ENCODE assay signal across 26 cellular contexts in the genomic region with DNA sequence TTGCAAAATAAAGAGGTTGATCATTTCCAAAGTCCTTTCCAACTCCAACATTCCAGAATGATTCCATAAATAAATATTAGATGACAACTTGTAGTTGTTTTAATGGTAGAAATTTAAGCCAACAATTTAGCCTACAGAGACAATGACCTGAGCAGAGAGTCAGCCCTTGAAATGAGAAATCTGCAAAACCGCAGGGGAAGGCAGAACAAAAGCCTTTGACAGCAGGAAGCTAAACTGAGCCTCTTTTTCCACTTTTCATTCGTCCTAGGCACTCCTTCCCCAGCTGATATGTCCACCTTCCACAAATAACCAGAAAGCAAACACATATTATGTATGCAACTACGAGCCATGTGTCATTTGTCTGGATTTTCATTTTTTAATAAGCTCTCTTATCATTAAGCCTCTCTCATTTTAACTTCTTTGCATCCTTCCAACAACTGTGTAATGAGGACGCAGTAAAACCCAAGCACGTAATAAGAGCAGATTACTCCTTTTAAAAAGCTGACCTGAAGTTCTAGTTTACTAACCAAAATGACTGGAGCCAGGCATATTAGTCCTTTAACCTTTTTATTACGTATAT.
DNase-seq lines count a peak whose midpoint lies in the region; ATAC-seq and FAIRE-seq lines count a peak whose summit lies in the region.
"Had no signal": no experiment of that assay in that cellular context is flagged by ENCODE, and none has a peak within 500 bp of the region (broad histone marks: within the 10 kb centered on the region; RNA-seq: fewer than 3 reads in every experiment).

No MANE protein-coding gene starts in this region.

- no peak overlapping the region for H3K27ac ChIP-seq in SK-N-MC
- H3K27ac ChIP-seq: brain microvascular endothelial cell, colonic mucosa, SJCRH30, tibial artery, VCaP had no signal

- H3K4me3 ChIP-seq in H7 (ENCODE audit: insufficient read depth, low read depth, low read length) (no peak overlapping the region), SK-N-MC (no peak overlapping the region)
- H3K4me3 ChIP-seq: colonic mucosa, SJCRH30, tibial artery had no signal

- no peak for ATAC-seq in HG02938 (IDR thresholded peaks at IDR 0.05; ENCODE audit: unreplicated experiment)
- ATAC-seq: activated naive CD8-positive, alpha-beta T cell treated with anti-CD3 and anti-CD28 coated beads, Interleukin-2, amount 50 U/mL, for 24 hours; left colon; T-helper 17 cell had no signal

- no peaks in the 10 kb centered on the region for H3K9me3 ChIP-seq in SK-N-MC (ENCODE audit: low read depth, low read length)
- H3K9me3 ChIP-seq: Caco-2, colonic mucosa, SJCRH30, tibial artery had no signal

- peak overlapping the region; percentile 17 for H3K9ac ChIP-seq in SK-N-MC (ENCODE audit: insufficient read length)

- no peak for FAIRE-seq in HTR-8/SVneo (lab: Jason Lieb, UNC)

- DNase-seq in H7 (peak; percentile 44), NCI-H1930 (lab: John Stamatoyannopoulos, UW) (peak; percentile 62 to 72), SK-N-MC (ENCODE audit: low read depth, low spot score) (no peak), retina (peak; percentile 4), HTR-8/SVneo (ENCODE audit: insufficient read length, low spot score) (no peak)
- DNase-seq in stimulated activated CD4-positive, alpha-beta T cell treated with anti-CD3 and anti-CD28 coated beads, Interleukin-4, amount 100 ng/mL, for 1 hour = no peak
- DNase-seq: activated effector memory CD4-positive, alpha-beta T cell treated with Interleukin-2 at 50 U/mL for 16 hours; activated naive CD8-positive, alpha-beta T cell treated with anti-CD3 and anti-CD28 coated beads, Interleukin-2, amount 50 U/mL, for 24 hours; brain microvascular endothelial cell; Caco-2; colonic mucosa; endodermal cell; HFFc6; left colon; midbrain; MV-4-11; NCI-H82; OCI-M1; posterior cingulate gyrus; SJCRH30; stimulated activated CD4-positive, alpha-beta T cell treated with anti-CD3 and anti-CD28 coated beads, Interleukin-2, amount 100 ng/mL, for 24 hours; stimulated activated naive CD4-positive, alpha-beta T cell treated with Interleukin-2 at 50 U/mL for 16 hours; T-helper 17 cell; tibial artery had no signal

- no peaks in the 10 kb centered on the region for H3K27me3 ChIP-seq in H7 (ENCODE audit: control insufficient read depth, insufficient read depth, low read length)
- H3K27me3 ChIP-seq: brain microvascular endothelial cell, colonic mucosa, SJCRH30 had no signal

- H3K36me3 ChIP-seq in H7 (replicated peaks; ENCODE audit: control insufficient read depth, insufficient read depth, low read length) (no peaks in the 10 kb centered on the region), SK-N-MC (ENCODE audit: insufficient read depth, low read length) (no peaks in the 10 kb centered on the region)
- H3K36me3 ChIP-seq: brain microvascular endothelial cell, colonic mucosa, SJCRH30, tibial artery had no signal

Comparison
In these comparisons a context has a peak if more than half of its experiments do, and no peak if none do; other contexts are left out.
1. DNase-seq: peak in H7 (single experiment), NCI-H1930 (2 of 2) and retina (single experiment); none in SK-N-MC (single experiment), HTR-8/SVneo (single experiment) and stimulated activated CD4-positive, alpha-beta T cell treated with anti-CD3 and anti-CD28 coated beads, Interleukin-4, amount 100 ng/mL, for 1 hour (single experiment).